18 cellular contexts compared by ENCODE assay signal in genomic region chr4:155735506-155735905, GRCh38. TPM values are rescaled to one million over a fixed set of nuclear protein-coding genes. Genes with fewer than 3 reads are reported as not detected.
DNase-seq lines count a peak whose midpoint lies in the region; TF ChIP-seq lines count a peak whose summit lies in the region.
"Had no signal": no experiment of that assay in that cellular context is flagged by ENCODE, and none has a peak within 500 bp of the region (broad histone marks: within the 10 kb centered on the region; RNA-seq: fewer than 3 reads in every experiment).

No MANE protein-coding gene starts in this region.

- no peak for TF ChIP-seq CTCF in fibroblast of mammary gland (conservative IDR thresholded peaks at IDR 0.05; ENCODE audit: control insufficient read depth, insufficient read depth, low read depth, low read length)

- DNase-seq in G401 (ENCODE audit: low spot score) (peak; percentile 11), astrocyte of the hippocampus (ENCODE audit: low read depth, low spot score) (peak; percentile 25), fibroblast of mammary gland (ENCODE audit: low read depth) (peak; percentile 72), pons (ENCODE audit: low spot score) (peak; percentile 3), SW480 (ENCODE audit: low spot score) (no peak), GM19238 (ENCODE audit: insufficient read length, low spot score) (no peak)
- DNase-seq in activated CD4-positive, alpha-beta T cell treated with anti-CD3 and anti-CD28 coated beads for 4 hours, result no peak
- DNase-seq: AML-193, COR-L47, DMS153, KBM-7, MV-4-11, NCI-H1417, NCI-H187, NCI-H2107, NCI-H524 treated with DMSO at 0.1 percent for 48 hours, SHP77 treated with DMSO at 0.1 percent for 48 hours, SK-N-SH had no signal

- in situ Hi-C loops in G401 (cut with HindIII; ENCODE audit: low sequenced_read_pairs), result no loop called here

- H3K4me3 ChIP-seq in fibroblast of mammary gland (ENCODE audit: control insufficient read depth, low read depth, low read length), result no peak overlapping the region

RNA-seq across cellular contexts. Expression of gene GUCY1B1, which starts 23.3 kb away (rescaled TPM):
- 34.4 and 37.3 TPM in 2 replicates for total RNA-seq in G401 (2014; rRNA removed; shearing (Covaris generic))

Comparison
In these comparisons a context has a peak if more than half of its experiments do, and no peak if none do; other contexts are left out.
1. DNase-seq: peak in G401 (single experiment), astrocyte of the hippocampus (single experiment), fibroblast of mammary gland (single experiment) and pons (single experiment); none in activated CD4-positive, alpha-beta T cell treated with anti-CD3 and anti-CD28 coated beads for 4 hours (0 of 2), SW480 (single experiment) and GM19238 (single experiment).